ENCODE assay signal across 8 cellular contexts in the genomic region with DNA sequence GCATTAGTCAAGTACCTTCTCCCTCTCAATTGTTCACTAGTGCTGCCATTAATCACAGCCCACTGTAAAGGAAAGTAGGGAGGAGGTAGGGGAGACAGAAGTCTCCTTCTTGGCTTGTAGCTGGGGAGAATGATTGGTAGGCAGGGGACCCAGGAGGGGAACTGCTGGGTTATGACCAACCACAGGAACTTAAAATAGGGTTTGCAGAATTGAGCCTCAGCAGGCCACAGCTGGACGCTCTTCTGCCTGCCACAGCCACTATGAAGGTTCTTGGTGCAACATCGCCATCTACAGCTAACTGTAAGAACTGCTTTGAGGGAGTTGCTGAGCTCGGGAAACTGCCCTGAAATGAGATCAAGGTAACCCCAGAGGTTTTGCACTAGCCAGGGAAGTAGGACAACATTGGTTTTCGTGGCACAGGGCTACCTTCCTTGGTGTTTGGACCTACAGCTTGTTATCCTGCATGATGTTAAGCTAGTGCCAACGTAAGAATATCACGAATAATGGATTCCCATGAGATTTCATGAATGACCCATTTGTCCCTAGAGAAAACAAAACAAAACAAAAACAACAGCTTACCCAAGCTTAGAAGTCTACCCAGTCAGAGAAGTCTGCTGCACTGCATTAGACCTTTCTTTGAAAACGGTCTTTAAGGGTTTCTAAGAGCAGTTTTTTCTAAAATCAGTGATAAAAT.
DNase-seq lines count a peak whose midpoint lies in the region; ATAC-seq and TF ChIP-seq lines count a peak whose summit lies in the region.

No MANE protein-coding gene starts in this region.

- peak; percentile 22 to 34 for DNase-seq in activated T-cell treated with anti-CD3 and anti-CD28 coated beads, Interleukin-2, amount 50 U/mL, for 72 hours
- no peak for DNase-seq in activated T-cell treated with anti-CD3 and anti-CD28 coated beads for 4 hours
- DNase-seq in GM23248, result peak; percentile 62
- no peak for DNase-seq in IMR-90
- peak; percentile 77 for DNase-seq in PC-3
- peak; percentile 27 for DNase-seq in dedifferentiated amniotic fluid mesenchymal stem cell (ENCODE audit: extremely low spot score)
- no peak for DNase-seq in lower lobe of right lung
- DNase-seq in activated gamma-delta T cell treated with Interleukin-2 at 50 U/mL for 16 hours, result no peak

- no peak overlapping the region for H4K8ac ChIP-seq in IMR-90 (ENCODE audit: low read depth in 2 of 2, low read length in 2 of 2)

- H3K79me2 ChIP-seq in GM23248 (ENCODE audit: insufficient read depth) (no peaks in the 10 kb centered on the region), PC-3 (ENCODE audit: low read length) (no peaks in the 10 kb centered on the region)

- H3K9me1 ChIP-seq in IMR-90 (ENCODE audit: insufficient read depth, low read length), result no peaks in the 10 kb centered on the region

- no peaks in the 10 kb centered on the region for H3K36me3 Mint-ChIP-seq in activated T-cell treated with anti-CD3 and anti-CD28 coated beads, Interleukin-2, amount 50 U/mL, for 72 hours (ENCODE audit: insufficient read depth in 2 of 2)

- H3K4ac ChIP-seq in IMR-90 (ENCODE audit: low read depth, low read length), result no peak overlapping the region

- H3K36me3 ChIP-seq in GM23248 (ENCODE audit: low read depth), result no peaks in the 10 kb centered on the region
- H3K36me3 ChIP-seq in IMR-90 (ENCODE audit: control insufficient read depth, insufficient read depth, low read length), result no peaks in the 10 kb centered on the region
- H3K36me3 ChIP-seq in PC-3 (ENCODE audit: low read depth, low read length), result no peaks in the 10 kb centered on the region
- no peaks in the 10 kb centered on the region for H3K36me3 ChIP-seq in lower lobe of right lung

- no peak overlapping the region for H2BK20ac ChIP-seq in IMR-90 (ENCODE audit: low read depth, low read length)

- TF ChIP-seq CTCF in IMR-90 (conservative IDR thresholded peaks at IDR 0.05; ENCODE audit: low read depth, low read length), result peak; percentile 44
- TF ChIP-seq CTCF in PC-3 (conservative IDR thresholded peaks at IDR 0.05; ENCODE audit: low read depth, low read length), result peak; percentile 82
- TF ChIP-seq CTCF in lower lobe of right lung (IDR thresholded peaks at IDR 0.05), result peak; percentile 75

- H4K5ac ChIP-seq in IMR-90 (ENCODE audit: low read depth, low read length), result no peak overlapping the region

- H3K4me1 Mint-ChIP-seq in activated T-cell treated with anti-CD3 and anti-CD28 coated beads, Interleukin-2, amount 50 U/mL, for 72 hours (ENCODE audit: low read depth), result no peaks in the 10 kb centered on the region

- CTCF ChIA-PET in IMR-90 (lab: Yijun Ruan, JAX), result interaction anchor here (1.1 kb wide), 1 partner anchor 28 kb away, joined by 3 read pairs; no protein-coding TSS in a partner anchor
- CTCF ChIA-PET in PC-3 (lab: Charles Lee), result no interaction called here

- in situ Hi-C loops in GM23248 (cut with MboI), result no loop called here
- in situ Hi-C loops in IMR-90 (cut with MboI; ENCODE audit: low sequenced_read_pairs), result no loop called here

- no peak overlapping the region for H3K4me3 Mint-ChIP-seq in activated T-cell treated with anti-CD3 and anti-CD28 coated beads, Interleukin-2, amount 50 U/mL, for 72 hours

- no peak for TF ChIP-seq POLR2A in IMR-90 (IDR thresholded peaks at IDR 0.05; ENCODE audit: low read depth, low read length)

- H4K20me1 ChIP-seq in GM23248 (ENCODE audit: insufficient read depth) (no peaks in the 10 kb centered on the region), IMR-90 (ENCODE audit: insufficient read depth, low read length) (no peaks in the 10 kb centered on the region), PC-3 (ENCODE audit: low read length) (no peaks in the 10 kb centered on the region)

- H3K27me3 Mint-ChIP-seq in activated T-cell treated with anti-CD3 and anti-CD28 coated beads, Interleukin-2, amount 50 U/mL, for 72 hours (ENCODE audit: low read depth), result no peaks in the 10 kb centered on the region

- no peak overlapping the region for H3K4me2 ChIP-seq in GM23248 (ENCODE audit: unreplicated experiment)
- no peak overlapping the region for H3K4me2 ChIP-seq in IMR-90 (ENCODE audit: low read depth, low read length)
- no peak overlapping the region; the same call in 1 of the 2 replicates for H3K4me2 ChIP-seq in PC-3 (ENCODE audit: low read length)

- no peaks in the 10 kb centered on the region for H3K27me3 ChIP-seq in GM23248 (replicated peaks; ENCODE audit: insufficient read depth)
- H3K27me3 ChIP-seq in IMR-90 (ENCODE audit: control insufficient read depth, insufficient read depth, low read length), result no peaks in the 10 kb centered on the region
- H3K27me3 ChIP-seq in PC-3 (ENCODE audit: low read length), result no peaks in the 10 kb centered on the region
- H3K27me3 ChIP-seq in lower lobe of right lung (ENCODE audit: low read depth), result no peaks in the 10 kb centered on the region

- no peak overlapping the region for H3K27ac Mint-ChIP-seq in activated T-cell treated with anti-CD3 and anti-CD28 coated beads, Interleukin-2, amount 50 U/mL, for 72 hours

- no peak overlapping the region for H3K14ac ChIP-seq in IMR-90 (replicated peaks; ENCODE audit: low read depth, low read length)

- H2AFZ ChIP-seq in GM23248 (no peak overlapping the region), IMR-90 (replicated peaks; ENCODE audit: low read length, poor library complexity) (no peak overlapping the region), PC-3 (ENCODE audit: low read length) (no peak overlapping the region)

- no peak overlapping the region for H2AK5ac ChIP-seq in IMR-90 (ENCODE audit: low read depth, low read length)

- intact Hi-C loops in IMR-90 (cut with micrococcal nuclease) (no loop called here), PC-3 (cut with micrococcal nuclease) (loop anchor here (10.0 kb wide), 1 partner anchor 1060 kb away; no protein-coding TSS in a partner anchor), lower lobe of right lung (cut with DNase I) (loop anchor here (5.0 kb wide), 1 partner anchor 1062 kb away; no protein-coding TSS in a partner anchor)

- H3F3A ChIP-seq in GM23248 (ENCODE audit: insufficient read depth), result no peaks in the 10 kb centered on the region
- H3F3A ChIP-seq in PC-3 (ENCODE audit: low read length, unreplicated experiment), result no peaks in the 10 kb centered on the region

- H2AK9ac ChIP-seq in IMR-90 (replicated peaks; ENCODE audit: low read depth, low read length, poor library complexity), result no peak overlapping the region

- H3K23ac ChIP-seq in IMR-90 (ENCODE audit: low read depth, low read length), result no peak overlapping the region

- H3K4me1 ChIP-seq in GM23248 (ENCODE audit: insufficient read depth) (no peaks in the 10 kb centered on the region), IMR-90 (ENCODE audit: control insufficient read depth, insufficient read depth, low read length) (no peaks in the 10 kb centered on the region), PC-3 (ENCODE audit: insufficient read depth, low read length) (peaks cover 11% of the 10 kb centered on the region), lower lobe of right lung (no peaks in the 10 kb centered on the region)

- POLR2A ChIA-PET in IMR-90 (lab: Charles Lee; ENCODE audit: unreplicated experiment), result no interaction called here
- POLR2A ChIA-PET in PC-3 (lab: Charles Lee; ENCODE audit: unreplicated experiment), result no interaction called here

- no peak overlapping the region for H2BK120ac ChIP-seq in IMR-90 (ENCODE audit: low read depth, low read length)

- no peak overlapping the region for H3K18ac ChIP-seq in IMR-90 (ENCODE audit: low read depth, low read length)

- H3K9ac ChIP-seq in GM23248 (no peak overlapping the region), IMR-90 (ENCODE audit: low read depth, low read length) (no peak overlapping the region), PC-3 (ENCODE audit: low read length) (no peak overlapping the region)

- H3K56ac ChIP-seq in IMR-90 (ENCODE audit: extremely low read depth, insufficient read depth, low read length), result no peak overlapping the region

- 1 to 2% methylated on average over 7 of the region's 7 CpGs for WGBS in GM23248 (ENCODE audit: low coverage in 1 of 2, low lambda C conversion rate in 2 of 2, missing lambda C conversion rate in 2 of 2), 2 experiments
- 0% methylated on average over 1 of the region's 7 CpGs; no CpG with 5 or more reads in 1 of the 2 experiments for WGBS in IMR-90 (ENCODE audit: extremely low coverage in 2 of 2, insufficient read length in 1 of 2), 2 experiments

- no peak overlapping the region for H2BK5ac ChIP-seq in IMR-90 (ENCODE audit: low read depth, low read length, poor library complexity, severe bottlenecking)

- dilution Hi-C loops in IMR-90 (cut with HindIII; ENCODE audit: low sequenced_read_pairs, unreplicated experiment), result no loop called here

- no peak overlapping the region for H3K27ac ChIP-seq in GM23248
- H3K27ac ChIP-seq in IMR-90 (ENCODE audit: insufficient read depth, low read length), result no peak overlapping the region
- no peak overlapping the region for H3K27ac ChIP-seq in PC-3 (ENCODE audit: low read length)
- H3K27ac ChIP-seq in lower lobe of right lung, result no peak overlapping the region

- no peak overlapping the region for H4K91ac ChIP-seq in IMR-90 (ENCODE audit: insufficient read depth, low read depth, low read length)

- no peak overlapping the region for H3K4me3 ChIP-seq in GM23248
- H3K4me3 ChIP-seq in IMR-90 (ENCODE audit: insufficient read depth, low read depth, low read length), result no peak overlapping the region
- H3K4me3 ChIP-seq in PC-3 (ENCODE audit: low read length), result no peak overlapping the region
- no peak overlapping the region for H3K4me3 ChIP-seq in lower lobe of right lung

- no peak for ATAC-seq in activated T-cell treated with anti-CD3 and anti-CD28 coated beads, Interleukin-2, amount 50 U/mL, for 72 hours (replicated peaks in 1 of 2)
- ATAC-seq in IMR-90 (ENCODE audit: low read depth) (no peak), PC-3 (peak; percentile 57; the same call in 1 of the 2 replicates), lower lobe of right lung (peak; percentile 76 to 77)

- BruUV-seq in IMR-90 (replicated peaks; lab: Mats Ljungman, UMichigan), result no TSS peak
- no TSS peak for BruUV-seq in PC-3 (replicated peaks; lab: Mats Ljungman, UMichigan)

- H3K9me3 ChIP-seq in GM23248 (ENCODE audit: low read depth), result no peaks in the 10 kb centered on the region
- peaks cover 7% of the 10 kb centered on the region for H3K9me3 ChIP-seq in IMR-90 (ENCODE audit: control insufficient read depth, insufficient read depth, low read length)
- no peaks in the 10 kb centered on the region for H3K9me3 ChIP-seq in PC-3 (ENCODE audit: low read length)
- no peaks in the 10 kb centered on the region for H3K9me3 ChIP-seq in lower lobe of right lung

- H3K9me3 Mint-ChIP-seq in activated T-cell treated with anti-CD3 and anti-CD28 coated beads, Interleukin-2, amount 50 U/mL, for 72 hours, result peaks cover 0 to 3% of the 10 kb centered on the region in 2 donors

- no peaks in the 10 kb centered on the region for H3K79me1 ChIP-seq in IMR-90 (ENCODE audit: low read depth in 1 of 2, low read length in 2 of 2)

- H3K9me2 ChIP-seq in GM23248 (ENCODE audit: insufficient read depth) (no peaks in the 10 kb centered on the region), PC-3 (replicated peaks; ENCODE audit: low read length) (no peaks in the 10 kb centered on the region)

- TF ChIP-seq RAD21 in IMR-90 (IDR thresholded peaks at IDR 0.05; ENCODE audit: low read length), result peak; percentile 58

- no peak overlapping the region for H2BK15ac ChIP-seq in IMR-90 (ENCODE audit: low read depth, low read length)

TF ChIP-seq in IMR-90, 13 proteins besides CTCF, POLR2A, EP300 and RAD21 (continues in another document):
- TF ChIP-seq RFX5 (IDR thresholded peaks at IDR 0.05; ENCODE audit: low read depth, low read length) (no peak), BHLHE40 (IDR thresholded peaks at IDR 0.05; ENCODE audit: low read depth, low read length) (no peak)

Comparison
In these comparisons a context has a peak if more than half of its experiments do, and no peak if none do; other contexts are left out.
1. DNase-seq: peak in activated T-cell treated with anti-CD3 and anti-CD28 coated beads, Interleukin-2, amount 50 U/mL, for 72 hours (2 of 2), GM23248 (single experiment), PC-3 (single experiment) and dedifferentiated amniotic fluid mesenchymal stem cell (single experiment); none in activated T-cell treated with anti-CD3 and anti-CD28 coated beads for 4 hours (single experiment), IMR-90 (single experiment), lower lobe of right lung (single experiment) and activated gamma-delta T cell treated with Interleukin-2 at 50 U/mL for 16 hours (single experiment).
2. ATAC-seq: peak in PC-3 (single experiment) and lower lobe of right lung (2 of 2); none in activated T-cell treated with anti-CD3 and anti-CD28 coated beads, Interleukin-2, amount 50 U/mL, for 72 hours (0 of 2) and IMR-90 (single experiment).
3. Peak in every context shown above with its lines, with median percentiles within 50 percentile points of each other: CTCF ChIP-seq.